In the genomic region with DNA sequence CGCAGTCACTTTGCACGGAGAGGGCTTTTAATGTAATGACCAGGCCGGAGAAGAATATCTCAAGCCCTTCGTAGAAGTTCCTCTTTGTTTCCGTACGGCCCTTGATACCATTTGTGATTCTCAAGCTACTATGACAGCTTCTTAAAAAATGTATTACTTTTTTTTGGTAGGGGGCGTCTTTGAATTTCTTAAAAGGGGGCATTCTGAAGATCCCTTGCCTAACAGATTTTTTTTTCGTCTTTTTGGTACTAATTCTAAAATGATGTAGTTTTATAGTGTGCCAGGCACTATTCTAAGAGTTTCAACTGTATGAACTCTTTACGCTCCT, we compare ENCODE assay signal across 7 cellular contexts.
DNase-seq lines count a peak whose midpoint lies in the region; TF ChIP-seq lines count a peak whose summit lies in the region.

No MANE protein-coding gene starts in this region.

- H3K27ac ChIP-seq in duodenal mucosa (ENCODE audit: low read depth, low read length) (peak overlapping the region; percentile 10), mucosa of rectum (ENCODE audit: low read depth in 2 of 2, low read length in 2 of 2) (peak overlapping the region; percentile 81 to 85), tibial nerve (peak overlapping the region; percentile 56 to 91 (median 72))

- no peaks in the 10 kb centered on the region for H3K27me3 ChIP-seq in duodenal mucosa (ENCODE audit: control insufficient read depth in 1 of 2, insufficient read depth in 2 of 2, low read length in 2 of 2)
- no peaks in the 10 kb centered on the region for H3K27me3 ChIP-seq in mucosa of rectum (ENCODE audit: control insufficient read depth in 2 of 2, insufficient read depth in 2 of 2, low read length in 2 of 2)
- no peaks in the 10 kb centered on the region for H3K27me3 ChIP-seq in tibial nerve

- H3K4me1 ChIP-seq in duodenal mucosa (ENCODE audit: control insufficient read depth in 1 of 2, insufficient read depth in 2 of 2, low read length in 2 of 2) (peaks cover 7 to 24% of the 10 kb centered on the region in 2 donors), mucosa of rectum (ENCODE audit: control insufficient read depth in 2 of 2, insufficient read depth in 2 of 2, low read length in 2 of 2) (peaks cover 12 to 18% of the 10 kb centered on the region in 2 donors), tibial nerve (peaks cover 0 to 14% (median 0%) of the 10 kb centered on the region in 4 donors)

- WGBS in tibial nerve, 2 donors, result 18 to 28% methylated on average over 9 of the region's 9 CpGs

- TF ChIP-seq POLR2A in tibial nerve (IDR thresholded peaks at IDR 0.05), result no peak

- H3K9me3 ChIP-seq in duodenal mucosa (ENCODE audit: control insufficient read depth in 1 of 2, low read length in 2 of 2), result peaks cover 0 to 12% of the 10 kb centered on the region in 2 donors
- H3K9me3 ChIP-seq in mucosa of rectum (ENCODE audit: control insufficient read depth in 2 of 2, low read length in 2 of 2), result peaks cover 0 to 3% of the 10 kb centered on the region in 2 donors
- H3K9me3 ChIP-seq in tibial nerve, result peaks cover 0 to 14% (median 2%) of the 10 kb centered on the region in 4 donors

- TF ChIP-seq EP300 in tibial nerve (IDR thresholded peaks at IDR 0.05), result peak in 1 of 2 donors; percentile 8

- H3K9ac ChIP-seq in duodenal mucosa (ENCODE audit: low read depth in 1 of 2, low read length in 2 of 2) (peak overlapping the region in 1 of 2 donors; percentile 14), mucosa of rectum (ENCODE audit: low read depth in 1 of 2, low read length in 2 of 2) (peak overlapping the region; percentile 8 to 41)

- no peak for TF ChIP-seq CTCF in tibial nerve (IDR thresholded peaks at IDR 0.05)

- H3K36me3 ChIP-seq in duodenal mucosa (ENCODE audit: control insufficient read depth in 1 of 2, insufficient read depth in 2 of 2, low read length in 2 of 2) (no peaks in the 10 kb centered on the region), mucosa of rectum (ENCODE audit: control insufficient read depth in 2 of 2, insufficient read depth in 2 of 2, low read length in 2 of 2) (no peaks in the 10 kb centered on the region), tibial nerve (no peaks in the 10 kb centered on the region)

- H3K4me3 ChIP-seq in duodenal mucosa (ENCODE audit: low read depth in 1 of 2, low read length in 2 of 2) (peak overlapping the region; percentile 28 to 55), mucosa of rectum (ENCODE audit: low read length in 2 of 2) (peak overlapping the region; percentile 47 to 55), tibial nerve (peak overlapping the region; percentile 28 to 59 (median 39))

- DNase-seq in Kasumi-1 (lab: John Stamatoyannopoulos, UW) (peak; percentile 46 to 61), tibial nerve (ENCODE audit: low spot score in 2 of 2) (no peak), DMS79 treated with DMSO at 0.1 percent for 48 hours (lab: John Stamatoyannopoulos, UW) (no peak), hippocampal formation (lab: John Stamatoyannopoulos, UW) (no peak), T1000 (lab: John Stamatoyannopoulos, UW) (no peak)

Comparison
In these comparisons a context has a peak if more than half of its experiments do, and no peak if none do; other contexts are left out.
1. DNase-seq: peak in Kasumi-1 (2 of 2); none in tibial nerve (0 of 2), DMS79 treated with DMSO at 0.1 percent for 48 hours (single experiment), hippocampal formation (0 of 2) and T1000 (single experiment).
2. H3K27ac ChIP-seq: peak in every context shown above with its lines; median percentile 83 in mucosa of rectum; 72 in tibial nerve; 10 in duodenal mucosa.
3. Peak in every context shown above with its lines, with median percentiles within 50 percentile points of each other: H3K4me3 ChIP-seq.